In the genomic region with DNA sequence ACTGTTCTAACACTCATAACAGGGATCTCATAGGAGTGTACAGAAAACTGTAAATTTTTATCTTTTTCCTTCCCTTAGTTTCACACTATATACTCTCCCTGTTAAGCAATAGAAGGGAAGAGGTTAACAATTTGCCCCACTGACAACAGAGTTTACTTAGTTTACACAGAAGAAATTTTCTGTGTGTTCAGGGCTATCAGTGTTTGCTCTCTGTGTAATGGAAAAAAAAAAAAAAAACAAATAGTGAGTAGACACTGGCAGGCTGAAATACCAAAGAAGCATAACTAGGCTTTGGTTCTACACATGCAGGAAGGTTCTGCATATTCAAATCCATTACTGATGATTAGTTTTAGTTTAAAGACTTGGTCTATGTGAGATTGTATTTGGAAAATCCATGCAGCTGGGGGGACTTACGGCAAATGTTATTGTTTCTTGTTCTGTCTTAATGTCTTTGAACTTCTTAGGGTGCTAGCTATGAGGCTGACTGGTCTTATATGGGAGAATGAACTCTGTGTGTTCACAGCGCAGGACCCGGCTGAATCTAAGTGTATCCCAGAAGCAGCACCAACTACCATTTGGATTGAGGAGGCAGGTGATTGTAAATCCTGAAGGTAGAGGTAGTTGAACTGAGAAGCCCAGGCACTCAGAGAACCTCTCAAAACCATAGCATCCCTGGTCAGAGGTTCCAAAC, we compare ENCODE assay signal across 1 cellular context.
TF ChIP-seq lines count a peak whose summit lies in the region.

No MANE protein-coding gene starts in this region.

TF ChIP-seq in HepG2, 621 proteins besides CTCF, POLR2A, EP300 and RAD21 (continued from another document and continues in another):
- TF ChIP-seq, protein P1, sequence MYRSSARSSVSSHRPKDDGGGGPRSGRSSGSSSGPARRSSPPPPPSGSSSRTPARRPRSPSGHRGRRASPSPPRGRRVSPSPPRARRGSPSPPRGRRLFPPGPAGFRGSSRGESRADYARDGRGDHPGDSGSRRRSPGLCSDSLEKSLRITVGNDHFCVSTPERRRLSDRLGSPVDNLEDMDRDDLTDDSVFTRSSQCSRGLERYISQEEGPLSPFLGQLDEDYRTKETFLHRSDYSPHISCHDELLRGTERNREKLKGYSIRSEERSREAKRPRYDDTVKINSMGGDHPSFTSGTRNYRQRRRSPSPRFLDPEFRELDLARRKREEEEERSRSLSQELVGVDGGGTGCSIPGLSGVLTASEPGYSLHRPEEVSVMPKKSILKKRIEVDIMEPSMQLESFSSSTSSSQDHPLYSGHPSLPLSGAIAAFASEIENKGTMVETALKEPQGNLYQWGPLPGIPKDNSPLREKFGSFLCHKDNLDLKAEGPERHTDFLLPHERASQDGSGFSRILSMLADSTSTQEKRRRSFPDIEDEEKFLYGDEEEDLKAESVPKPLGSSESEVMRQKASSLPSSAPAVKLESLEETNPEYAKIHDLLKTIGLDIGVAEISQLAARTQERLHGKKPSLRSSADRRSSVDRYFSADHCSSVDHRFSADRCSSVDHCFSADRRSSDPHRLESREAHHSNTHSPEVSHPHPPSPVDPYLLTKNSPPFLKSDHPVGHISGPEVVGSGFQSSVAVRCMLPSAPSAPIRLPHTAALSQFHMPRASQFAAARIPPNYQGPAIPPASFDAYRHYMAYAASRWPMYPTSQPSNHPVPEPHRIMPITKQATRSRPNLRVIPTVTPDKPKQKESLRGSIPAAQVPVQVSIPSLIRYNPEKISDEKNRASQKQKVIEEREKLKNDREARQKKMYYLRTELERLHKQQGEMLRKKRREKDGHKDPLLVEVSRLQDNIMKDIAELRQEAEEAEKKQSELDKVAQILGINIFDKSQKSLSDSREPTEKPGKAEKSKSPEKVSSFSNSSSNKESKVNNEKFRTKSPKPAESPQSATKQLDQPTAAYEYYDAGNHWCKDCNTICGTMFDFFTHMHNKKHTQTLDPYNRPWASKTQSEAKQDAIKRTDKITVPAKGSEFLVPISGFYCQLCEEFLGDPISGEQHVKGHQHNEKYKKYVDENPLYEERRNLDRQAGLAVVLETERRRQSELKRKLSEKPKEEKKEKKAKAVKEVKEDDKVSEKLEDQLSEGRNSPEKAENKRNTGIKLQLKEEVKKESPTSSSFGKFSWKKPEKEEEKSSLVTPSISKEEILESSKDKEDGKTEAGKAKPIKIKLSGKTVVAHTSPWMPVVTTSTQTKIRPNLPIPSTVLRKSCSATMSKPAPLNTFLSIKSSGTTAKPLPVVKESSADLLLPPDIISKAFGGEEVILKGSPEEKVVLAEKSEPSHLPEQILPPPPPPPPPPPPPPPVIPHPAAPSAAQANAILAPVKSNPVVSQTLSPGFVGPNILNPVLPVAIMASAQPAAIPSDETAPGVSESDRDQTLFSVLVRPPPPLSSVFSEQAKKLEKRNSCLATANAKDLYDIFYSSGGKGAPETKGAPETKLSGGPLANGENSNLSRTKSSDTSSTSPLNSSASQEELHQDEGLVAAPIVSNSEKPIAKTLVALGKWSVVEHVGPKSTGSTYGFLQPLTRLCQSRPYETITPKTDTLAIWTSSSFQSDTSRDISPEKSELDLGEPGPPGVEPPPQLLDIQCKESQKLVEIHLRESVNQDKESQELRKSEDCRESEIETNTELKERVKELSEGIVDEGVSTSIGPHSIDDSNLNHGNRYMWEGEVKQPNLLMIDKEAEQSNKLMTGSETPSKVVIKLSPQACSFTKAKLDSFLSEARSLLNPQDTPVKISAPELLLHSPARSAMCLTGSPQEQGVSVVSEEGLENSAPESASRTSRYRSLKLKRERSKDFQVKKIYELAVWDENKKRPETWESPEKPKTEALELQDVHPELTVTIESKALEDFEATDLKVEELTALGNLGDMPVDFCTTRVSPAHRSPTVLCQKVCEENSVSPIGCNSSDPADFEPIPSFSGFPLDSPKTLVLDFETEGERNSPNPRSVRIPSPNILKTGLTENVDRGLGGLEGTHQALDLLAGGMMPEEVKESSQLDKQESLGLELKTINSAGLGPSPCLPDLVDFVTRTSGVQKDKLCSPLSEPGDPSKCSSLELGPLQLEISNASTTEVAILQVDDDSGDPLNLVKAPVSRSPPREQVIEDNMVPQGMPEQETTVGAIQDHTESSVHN (CRISPR knock-in tag; IDR thresholded peaks at IDR 0.05), result no peak
- TF ChIP-seq ZNF7 (CRISPR knock-in tag; IDR thresholded peaks at IDR 0.05), result no peak
- peak; percentile 89 for TF ChIP-seq CREM (IDR thresholded peaks at IDR 0.05)
- no peak for TF ChIP-seq CREM (CRISPR knock-in tag; IDR thresholded peaks at IDR 0.05)
- TF ChIP-seq ZNF549 (CRISPR knock-in tag; IDR thresholded peaks at IDR 0.05), result no peak
- no peak; the same call in 1 of the 2 replicates for TF ChIP-seq JUN (CRISPR knock-in tag; IDR thresholded peaks at IDR 0.05)
- no peak for TF ChIP-seq ZNF775 (CRISPR knock-in tag; IDR thresholded peaks at IDR 0.05; ENCODE audit: borderline replicate concordance)
- TF ChIP-seq RXRB (CRISPR knock-in tag; IDR thresholded peaks at IDR 0.05; ENCODE audit: borderline replicate concordance), result peak; percentile 82
- no peak for TF ChIP-seq ZNF101 (CRISPR knock-in tag; IDR thresholded peaks at IDR 0.05; ENCODE audit: borderline replicate concordance, low read depth)
- no peak for TF ChIP-seq SRY (CRISPR knock-in tag; IDR thresholded peaks at IDR 0.05)
- no peak for TF ChIP-seq ZNF562 (CRISPR knock-in tag; IDR thresholded peaks at IDR 0.05; ENCODE audit: borderline replicate concordance)
- TF ChIP-seq, protein P2, sequence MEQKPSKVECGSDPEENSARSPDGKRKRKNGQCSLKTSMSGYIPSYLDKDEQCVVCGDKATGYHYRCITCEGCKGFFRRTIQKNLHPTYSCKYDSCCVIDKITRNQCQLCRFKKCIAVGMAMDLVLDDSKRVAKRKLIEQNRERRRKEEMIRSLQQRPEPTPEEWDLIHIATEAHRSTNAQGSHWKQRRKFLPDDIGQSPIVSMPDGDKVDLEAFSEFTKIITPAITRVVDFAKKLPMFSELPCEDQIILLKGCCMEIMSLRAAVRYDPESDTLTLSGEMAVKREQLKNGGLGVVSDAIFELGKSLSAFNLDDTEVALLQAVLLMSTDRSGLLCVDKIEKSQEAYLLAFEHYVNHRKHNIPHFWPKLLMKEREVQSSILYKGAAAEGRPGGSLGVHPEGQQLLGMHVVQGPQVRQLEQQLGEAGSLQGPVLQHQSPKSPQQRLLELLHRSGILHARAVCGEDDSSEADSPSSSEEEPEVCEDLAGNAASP (CRISPR knock-in tag; IDR thresholded peaks at IDR 0.05; ENCODE audit: borderline replicate concordance), result peak; percentile 58; the same call in 1 of the 2 replicates
- TF ChIP-seq, protein P3, sequence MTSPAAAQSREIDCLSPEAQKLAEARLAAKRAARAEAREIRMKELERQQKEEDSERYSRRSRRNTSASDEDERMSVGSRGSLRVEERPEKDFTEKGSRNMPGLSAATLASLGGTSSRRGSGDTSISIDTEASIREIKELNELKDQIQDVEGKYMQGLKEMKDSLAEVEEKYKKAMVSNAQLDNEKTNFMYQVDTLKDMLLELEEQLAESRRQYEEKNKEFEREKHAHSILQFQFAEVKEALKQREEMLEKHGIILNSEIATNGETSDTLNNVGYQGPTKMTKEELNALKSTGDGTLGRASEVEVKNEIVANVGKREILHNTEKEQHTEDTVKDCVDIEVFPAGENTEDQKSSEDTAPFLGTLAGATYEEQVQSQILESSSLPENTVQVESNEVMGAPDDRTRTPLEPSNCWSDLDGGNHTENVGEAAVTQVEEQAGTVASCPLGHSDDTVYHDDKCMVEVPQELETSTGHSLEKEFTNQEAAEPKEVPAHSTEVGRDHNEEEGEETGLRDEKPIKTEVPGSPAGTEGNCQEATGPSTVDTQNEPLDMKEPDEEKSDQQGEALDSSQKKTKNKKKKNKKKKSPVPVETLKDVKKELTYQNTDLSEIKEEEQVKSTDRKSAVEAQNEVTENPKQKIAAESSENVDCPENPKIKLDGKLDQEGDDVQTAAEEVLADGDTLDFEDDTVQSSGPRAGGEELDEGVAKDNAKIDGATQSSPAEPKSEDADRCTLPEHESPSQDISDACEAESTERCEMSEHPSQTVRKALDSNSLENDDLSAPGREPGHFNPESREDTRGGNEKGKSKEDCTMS (CRISPR knock-in tag; conservative IDR thresholded peaks at IDR 0.05), result no peak
- peak; percentile 97; the same call in 1 of the 2 replicates for TF ChIP-seq FOXJ3 (CRISPR knock-in tag; IDR thresholded peaks at IDR 0.05; ENCODE audit: borderline replicate concordance)
- TF ChIP-seq, protein P4, sequence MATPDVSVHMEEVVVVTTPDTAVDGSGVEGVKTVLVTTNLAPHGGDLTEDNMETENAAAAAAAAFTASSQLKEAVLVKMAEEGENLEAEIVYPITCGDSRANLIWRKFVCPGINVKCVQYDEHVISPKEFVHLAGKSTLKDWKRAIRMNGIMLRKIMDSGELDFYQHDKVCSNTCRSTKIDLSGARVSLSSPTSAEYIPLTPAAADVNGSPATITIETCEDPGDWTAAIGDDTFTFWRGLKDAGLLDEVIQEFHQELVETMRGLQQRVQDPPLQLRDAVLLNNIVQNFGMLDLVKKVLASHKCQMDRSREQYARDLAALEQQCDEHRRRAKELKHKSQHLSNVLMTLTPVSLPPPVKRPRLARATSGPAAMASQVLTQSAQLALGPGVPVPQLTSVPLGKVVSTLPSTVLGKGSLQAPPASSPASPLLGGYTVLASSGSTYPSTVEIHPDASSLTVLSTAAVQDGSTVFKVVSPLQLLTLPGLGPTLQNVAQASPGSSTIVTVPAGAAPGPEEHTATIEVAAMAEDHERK (CRISPR knock-in tag; IDR thresholded peaks at IDR 0.05; ENCODE audit: low read depth), result no peak
- TF ChIP-seq SMAD9 (CRISPR knock-in tag; IDR thresholded peaks at IDR 0.05), result no peak
- no peak for TF ChIP-seq TAF1 (CRISPR knock-in tag; IDR thresholded peaks at IDR 0.05)
- TF ChIP-seq ZNF331 (CRISPR knock-in tag; IDR thresholded peaks at IDR 0.05), result peak; percentile 75; the same call in 1 of the 2 replicates
- TF ChIP-seq ZNF747 (CRISPR knock-in tag; IDR thresholded peaks at IDR 0.05; ENCODE audit: borderline replicate concordance), result no peak; the same call in 1 of the 2 replicates
- TF ChIP-seq, protein P5, sequence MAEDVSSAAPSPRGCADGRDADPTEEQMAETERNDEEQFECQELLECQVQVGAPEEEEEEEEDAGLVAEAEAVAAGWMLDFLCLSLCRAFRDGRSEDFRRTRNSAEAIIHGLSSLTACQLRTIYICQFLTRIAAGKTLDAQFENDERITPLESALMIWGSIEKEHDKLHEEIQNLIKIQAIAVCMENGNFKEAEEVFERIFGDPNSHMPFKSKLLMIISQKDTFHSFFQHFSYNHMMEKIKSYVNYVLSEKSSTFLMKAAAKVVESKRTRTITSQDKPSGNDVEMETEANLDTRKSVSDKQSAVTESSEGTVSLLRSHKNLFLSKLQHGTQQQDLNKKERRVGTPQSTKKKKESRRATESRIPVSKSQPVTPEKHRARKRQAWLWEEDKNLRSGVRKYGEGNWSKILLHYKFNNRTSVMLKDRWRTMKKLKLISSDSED (CRISPR knock-in tag; IDR thresholded peaks at IDR 0.05), result no peak
- no peak for TF ChIP-seq ERF (CRISPR knock-in tag; IDR thresholded peaks at IDR 0.05)
- TF ChIP-seq, protein P6, sequence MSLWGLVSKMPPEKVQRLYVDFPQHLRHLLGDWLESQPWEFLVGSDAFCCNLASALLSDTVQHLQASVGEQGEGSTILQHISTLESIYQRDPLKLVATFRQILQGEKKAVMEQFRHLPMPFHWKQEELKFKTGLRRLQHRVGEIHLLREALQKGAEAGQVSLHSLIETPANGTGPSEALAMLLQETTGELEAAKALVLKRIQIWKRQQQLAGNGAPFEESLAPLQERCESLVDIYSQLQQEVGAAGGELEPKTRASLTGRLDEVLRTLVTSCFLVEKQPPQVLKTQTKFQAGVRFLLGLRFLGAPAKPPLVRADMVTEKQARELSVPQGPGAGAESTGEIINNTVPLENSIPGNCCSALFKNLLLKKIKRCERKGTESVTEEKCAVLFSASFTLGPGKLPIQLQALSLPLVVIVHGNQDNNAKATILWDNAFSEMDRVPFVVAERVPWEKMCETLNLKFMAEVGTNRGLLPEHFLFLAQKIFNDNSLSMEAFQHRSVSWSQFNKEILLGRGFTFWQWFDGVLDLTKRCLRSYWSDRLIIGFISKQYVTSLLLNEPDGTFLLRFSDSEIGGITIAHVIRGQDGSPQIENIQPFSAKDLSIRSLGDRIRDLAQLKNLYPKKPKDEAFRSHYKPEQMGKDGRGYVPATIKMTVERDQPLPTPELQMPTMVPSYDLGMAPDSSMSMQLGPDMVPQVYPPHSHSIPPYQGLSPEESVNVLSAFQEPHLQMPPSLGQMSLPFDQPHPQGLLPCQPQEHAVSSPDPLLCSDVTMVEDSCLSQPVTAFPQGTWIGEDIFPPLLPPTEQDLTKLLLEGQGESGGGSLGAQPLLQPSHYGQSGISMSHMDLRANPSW (CRISPR knock-in tag; IDR thresholded peaks at IDR 0.05; ENCODE audit: borderline replicate concordance), result no peak
- TF ChIP-seq, protein P7, sequence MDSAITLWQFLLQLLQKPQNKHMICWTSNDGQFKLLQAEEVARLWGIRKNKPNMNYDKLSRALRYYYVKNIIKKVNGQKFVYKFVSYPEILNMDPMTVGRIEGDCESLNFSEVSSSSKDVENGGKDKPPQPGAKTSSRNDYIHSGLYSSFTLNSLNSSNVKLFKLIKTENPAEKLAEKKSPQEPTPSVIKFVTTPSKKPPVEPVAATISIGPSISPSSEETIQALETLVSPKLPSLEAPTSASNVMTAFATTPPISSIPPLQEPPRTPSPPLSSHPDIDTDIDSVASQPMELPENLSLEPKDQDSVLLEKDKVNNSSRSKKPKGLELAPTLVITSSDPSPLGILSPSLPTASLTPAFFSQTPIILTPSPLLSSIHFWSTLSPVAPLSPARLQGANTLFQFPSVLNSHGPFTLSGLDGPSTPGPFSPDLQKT (CRISPR knock-in tag; IDR thresholded peaks at IDR 0.05; ENCODE audit: borderline replicate concordance), result no peak
- TF ChIP-seq YEATS2 (CRISPR knock-in tag; IDR thresholded peaks at IDR 0.05; ENCODE audit: borderline replicate concordance), result no peak
- no peak for TF ChIP-seq ZNF350 (CRISPR knock-in tag; IDR thresholded peaks at IDR 0.05; ENCODE audit: borderline replicate concordance, low read depth)
- no peak for TF ChIP-seq ZNF30 (CRISPR knock-in tag; IDR thresholded peaks at IDR 0.05)
- no peak for TF ChIP-seq ZBTB7A (CRISPR knock-in tag; IDR thresholded peaks at IDR 0.05)
- TF ChIP-seq, protein P8, sequence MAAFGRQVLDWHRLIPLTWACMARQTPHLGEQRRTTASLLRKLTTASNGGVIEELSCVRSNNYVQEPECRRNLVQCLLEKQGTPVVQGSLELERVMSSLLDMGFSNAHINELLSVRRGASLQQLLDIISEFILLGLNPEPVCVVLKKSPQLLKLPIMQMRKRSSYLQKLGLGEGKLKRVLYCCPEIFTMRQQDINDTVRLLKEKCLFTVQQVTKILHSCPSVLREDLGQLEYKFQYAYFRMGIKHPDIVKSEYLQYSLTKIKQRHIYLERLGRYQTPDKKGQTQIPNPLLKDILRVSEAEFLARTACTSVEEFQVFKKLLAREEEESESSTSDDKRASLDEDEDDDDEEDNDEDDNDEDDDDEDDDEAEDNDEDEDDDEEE (CRISPR knock-in tag; IDR thresholded peaks at IDR 0.05), result no peak
- no peak for TF ChIP-seq ZNF777 (CRISPR knock-in tag; IDR thresholded peaks at IDR 0.05)
- no peak for TF ChIP-seq ZNF382 (CRISPR knock-in tag; IDR thresholded peaks at IDR 0.05; ENCODE audit: borderline replicate concordance)
- 0 out of 2 replicates have a peak, but pooled peaks have one; percentile 21 for TF ChIP-seq NONO (IDR thresholded peaks at IDR 0.05)
- TF ChIP-seq NONO (CRISPR knock-in tag; conservative IDR thresholded peaks at IDR 0.05), result peak; percentile 67
- TF ChIP-seq ZNF180 (CRISPR knock-in tag; IDR thresholded peaks at IDR 0.05; ENCODE audit: borderline replicate concordance, low read depth), result no peak
- TF ChIP-seq, protein P9, sequence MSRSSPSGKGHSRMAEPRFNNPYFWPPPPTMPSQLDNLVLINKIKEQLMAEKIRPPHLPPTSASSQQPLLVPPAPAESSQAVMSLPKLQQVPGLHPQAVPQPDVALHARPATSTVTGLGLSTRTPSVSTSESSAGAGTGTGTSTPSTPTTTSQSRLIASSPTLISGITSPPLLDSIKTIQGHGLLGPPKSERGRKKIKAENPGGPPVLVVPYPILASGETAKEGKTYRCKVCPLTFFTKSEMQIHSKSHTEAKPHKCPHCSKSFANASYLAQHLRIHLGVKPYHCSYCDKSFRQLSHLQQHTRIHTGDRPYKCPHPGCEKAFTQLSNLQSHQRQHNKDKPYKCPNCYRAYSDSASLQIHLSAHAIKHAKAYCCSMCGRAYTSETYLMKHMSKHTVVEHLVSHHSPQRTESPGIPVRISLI (CRISPR knock-in tag; IDR thresholded peaks at IDR 0.05; ENCODE audit: borderline replicate concordance), result peak; percentile 99
